In the genomic region with DNA sequence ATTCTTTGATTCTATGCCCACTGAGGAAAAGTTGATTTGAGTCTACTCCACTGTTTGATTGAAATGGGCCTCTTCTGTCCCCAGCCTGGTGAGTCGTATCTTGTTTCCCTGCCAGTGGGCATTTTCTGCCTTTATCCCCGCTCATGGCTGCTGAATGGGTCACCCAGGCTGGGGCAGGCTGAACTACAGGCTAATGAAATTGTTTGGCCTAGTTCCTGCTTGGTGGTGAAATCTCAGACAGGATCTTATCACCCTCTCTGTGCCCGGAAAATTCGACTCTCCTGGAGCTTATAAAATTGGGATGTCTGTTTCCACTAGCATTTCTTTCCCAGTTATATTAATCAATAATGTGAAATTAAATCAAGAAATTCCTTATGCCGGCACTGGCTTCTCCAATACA, we compare ENCODE assay signal across 19 cellular contexts.
A peak's percentile ranks its signal among the peaks of the same experiment; 100 is the strongest.
DNase-seq lines count a peak whose midpoint lies in the region; ATAC-seq, FAIRE-seq and TF ChIP-seq lines count a peak whose summit lies in the region.
"Had no signal": no experiment of that assay in that cellular context is flagged by ENCODE, and none has a peak within 500 bp of the region (broad histone marks: within the 10 kb centered on the region; RNA-seq: fewer than 3 reads in every experiment).

No MANE protein-coding gene starts in this region.

- no peak for FAIRE-seq in RCC 7860 (lab: Jason Lieb, UNC)
- FAIRE-seq: keratinocyte, urothelium cell line had no signal

- H3K9me3 ChIP-seq in colonic mucosa = no peaks in the 10 kb centered on the region

- no peaks in the 10 kb centered on the region for H3K27me3 Mint-ChIP-seq in activated naive CD4-positive, alpha-beta T cell treated with anti-CD3 and anti-CD28 coated beads, Interleukin-2, amount 10 ng/mL, durations not matched to agents 7 days and 5 days
- H3K27me3 Mint-ChIP-seq in activated naive CD4-positive, alpha-beta T cell treated with anti-CD3 and anti-CD28 coated beads for 36 hours (ENCODE audit: low read depth) = no peaks in the 10 kb centered on the region
- peaks cover 0 to 2% (median 1%) of the 10 kb centered on the region in 3 donors for H3K27me3 Mint-ChIP-seq in CD14-positive monocyte (ENCODE audit: low read depth in 3 of 3)

- ATAC-seq in stimulated activated effector memory CD8-positive, alpha-beta T cell treated with anti-CD3 and anti-CD28 coated beads, Interleukin-12 subunit alpha, Interleukin-12 subunit beta, amount 100 ng/mL, for 72 hours = no peak

- no peaks in the 10 kb centered on the region for H3K27me3 ChIP-seq in colonic mucosa

- peak overlapping the region; percentile 19 for H3K27ac Mint-ChIP-seq in activated naive CD4-positive, alpha-beta T cell treated with anti-CD3 and anti-CD28 coated beads, Interleukin-2, amount 10 ng/mL, durations not matched to agents 7 days and 5 days
- H3K27ac Mint-ChIP-seq in activated naive CD4-positive, alpha-beta T cell treated with anti-CD3 and anti-CD28 coated beads for 36 hours = no peak overlapping the region
- peak overlapping the region; percentile 45 for H3K27ac Mint-ChIP-seq in stimulated activated effector memory CD8-positive, alpha-beta T cell treated with anti-CD3 and anti-CD28 coated beads, Interleukin-12 subunit alpha, Interleukin-12 subunit beta, amount 100 ng/mL, for 72 hours
- H3K27ac Mint-ChIP-seq in CD14-positive monocyte = peak overlapping the region in 3 of 7 donors; percentile 51 to 65 (median 56)
- H3K27ac Mint-ChIP-seq: endodermal cell had no signal

- TF ChIP-seq CTCF in fibroblast of mammary gland (conservative IDR thresholded peaks at IDR 0.05; ENCODE audit: control insufficient read depth, insufficient read depth, low read depth, low read length) (no peak), colonic mucosa (IDR thresholded peaks at IDR 0.05) (no peak), CD14-positive monocyte (IDR thresholded peaks at IDR 0.05) (no peak)

- DNase-seq in activated naive CD4-positive, alpha-beta T cell treated with anti-CD3 and anti-CD28 coated beads, Interleukin-2, amount 10 ng/mL, durations not matched to agents 7 days and 5 days = no peak
- no peak for DNase-seq in activated naive CD4-positive, alpha-beta T cell treated with anti-CD3 and anti-CD28 coated beads for 36 hours
- peak; percentile 5 for DNase-seq in RCC 7860 (ENCODE audit: low spot score)
- peak; percentile 61 for DNase-seq in fibroblast of mammary gland (ENCODE audit: low read depth)
- DNase-seq in stimulated activated effector memory CD8-positive, alpha-beta T cell treated with anti-CD3 and anti-CD28 coated beads, Interleukin-12 subunit alpha, Interleukin-12 subunit beta, amount 100 ng/mL, for 72 hours (ENCODE audit: low spot score in 2 of 2) = no peak
- DNase-seq in colonic mucosa = no peak
- no peak for DNase-seq in NCI-H2029 treated with DMSO at 0.1 percent for 48 hours (lab: John Stamatoyannopoulos, UW)
- DNase-seq in CD14-positive monocyte (ENCODE audit: low spot score) = no peak
- DNase-seq: activated effector memory CD4-positive, alpha-beta T cell treated with anti-CD3 and anti-CD28 coated beads, Interleukin-2, amount 50 U/mL, for 16 hours; endodermal cell; glutamatergic neuron; NCI-H1436; NCI-H510A treated with DMSO at 0.1 percent for 48 hours; PC-9; retina had no signal

- no peak overlapping the region for H3K4me3 Mint-ChIP-seq in activated naive CD4-positive, alpha-beta T cell treated with anti-CD3 and anti-CD28 coated beads, Interleukin-2, amount 10 ng/mL, durations not matched to agents 7 days and 5 days
- H3K4me3 Mint-ChIP-seq in activated naive CD4-positive, alpha-beta T cell treated with anti-CD3 and anti-CD28 coated beads for 36 hours = no peak overlapping the region
- H3K4me3 Mint-ChIP-seq in stimulated activated effector memory CD8-positive, alpha-beta T cell treated with anti-CD3 and anti-CD28 coated beads, Interleukin-12 subunit alpha, Interleukin-12 subunit beta, amount 100 ng/mL, for 72 hours = no peak overlapping the region
- no peak overlapping the region for H3K4me3 Mint-ChIP-seq in CD14-positive monocyte
- H3K4me3 Mint-ChIP-seq: endodermal cell had no signal

- H3K36me3 Mint-ChIP-seq in activated naive CD4-positive, alpha-beta T cell treated with anti-CD3 and anti-CD28 coated beads, Interleukin-2, amount 10 ng/mL, durations not matched to agents 7 days and 5 days = peaks cover 27% of the 10 kb centered on the region
- no peaks in the 10 kb centered on the region for H3K36me3 Mint-ChIP-seq in activated naive CD4-positive, alpha-beta T cell treated with anti-CD3 and anti-CD28 coated beads for 36 hours (ENCODE audit: low read depth)
- H3K36me3 Mint-ChIP-seq in stimulated activated effector memory CD8-positive, alpha-beta T cell treated with anti-CD3 and anti-CD28 coated beads, Interleukin-12 subunit alpha, Interleukin-12 subunit beta, amount 100 ng/mL, for 72 hours = peaks cover 7% of the 10 kb centered on the region
- peaks cover 11 to 15% of the 10 kb centered on the region in 2 donors for H3K36me3 Mint-ChIP-seq in CD14-positive monocyte

- CTCF ChIA-PET in activated naive CD4-positive, alpha-beta T cell treated with anti-CD3 and anti-CD28 coated beads, Interleukin-2, amount 10 ng/mL, durations not matched to agents 7 days and 5 days (lab: Charles Lee) = no interaction called here
- CTCF ChIA-PET in activated naive CD4-positive, alpha-beta T cell treated with anti-CD3 and anti-CD28 coated beads for 36 hours (lab: Charles Lee) = no interaction called here

- H3K4me1 ChIP-seq in colonic mucosa = no peaks in the 10 kb centered on the region

- no peaks in the 10 kb centered on the region for H3K9me3 Mint-ChIP-seq in activated naive CD4-positive, alpha-beta T cell treated with anti-CD3 and anti-CD28 coated beads, Interleukin-2, amount 10 ng/mL, durations not matched to agents 7 days and 5 days
- H3K9me3 Mint-ChIP-seq in activated naive CD4-positive, alpha-beta T cell treated with anti-CD3 and anti-CD28 coated beads for 36 hours = no peaks in the 10 kb centered on the region
- H3K9me3 Mint-ChIP-seq in stimulated activated effector memory CD8-positive, alpha-beta T cell treated with anti-CD3 and anti-CD28 coated beads, Interleukin-12 subunit alpha, Interleukin-12 subunit beta, amount 100 ng/mL, for 72 hours = no peaks in the 10 kb centered on the region
- H3K9me3 Mint-ChIP-seq in CD14-positive monocyte = peaks cover 0 to 5% (median 0%) of the 10 kb centered on the region in 7 donors
- H3K9me3 Mint-ChIP-seq: endodermal cell had no signal

- no peaks in the 10 kb centered on the region for H3K36me3 ChIP-seq in colonic mucosa

- intact Hi-C loops in activated naive CD4-positive, alpha-beta T cell treated with anti-CD3 and anti-CD28 coated beads for 36 hours (cut with micrococcal nuclease) = no loop called here
- intact Hi-C loops in colonic mucosa (cut with DNase I) = no loop called here
- intact Hi-C loops in CD14-positive monocyte (cut with micrococcal nuclease) = no loop called here

- H3K4me3 ChIP-seq in fibroblast of mammary gland (ENCODE audit: control insufficient read depth, low read depth, low read length) = no peak overlapping the region
- no peak overlapping the region for H3K4me3 ChIP-seq in colonic mucosa
- H3K4me3 ChIP-seq: PC-9 had no signal

- no peak overlapping the region for H3K9ac ChIP-seq in colonic mucosa (ENCODE audit: low read depth in 2 of 2, low read length in 2 of 2)

- no peak overlapping the region for H3K27ac ChIP-seq in colonic mucosa
- H3K27ac ChIP-seq: 22Rv1, PC-9, VCaP had no signal

- H3K4me1 Mint-ChIP-seq in activated naive CD4-positive, alpha-beta T cell treated with anti-CD3 and anti-CD28 coated beads, Interleukin-2, amount 10 ng/mL, durations not matched to agents 7 days and 5 days = peaks cover 73% of the 10 kb centered on the region
- peaks cover 46% of the 10 kb centered on the region for H3K4me1 Mint-ChIP-seq in activated naive CD4-positive, alpha-beta T cell treated with anti-CD3 and anti-CD28 coated beads for 36 hours (ENCODE audit: low read depth)
- peaks cover 91% of the 10 kb centered on the region for H3K4me1 Mint-ChIP-seq in stimulated activated effector memory CD8-positive, alpha-beta T cell treated with anti-CD3 and anti-CD28 coated beads, Interleukin-12 subunit alpha, Interleukin-12 subunit beta, amount 100 ng/mL, for 72 hours
- peaks cover 81% of the 10 kb centered on the region for H3K4me1 Mint-ChIP-seq in CD14-positive monocyte

Comparison
In these comparisons a context has a peak if more than half of its experiments do, and no peak if none do; other contexts are left out.
1. DNase-seq: peak in RCC 7860 (single experiment) and fibroblast of mammary gland (single experiment); none in activated naive CD4-positive, alpha-beta T cell treated with anti-CD3 and anti-CD28 coated beads, Interleukin-2, amount 10 ng/mL, durations not matched to agents 7 days and 5 days (single experiment), activated naive CD4-positive, alpha-beta T cell treated with anti-CD3 and anti-CD28 coated beads for 36 hours (single experiment), stimulated activated effector memory CD8-positive, alpha-beta T cell treated with anti-CD3 and anti-CD28 coated beads, Interleukin-12 subunit alpha, Interleukin-12 subunit beta, amount 100 ng/mL, for 72 hours (0 of 2), colonic mucosa (single experiment), NCI-H2029 treated with DMSO at 0.1 percent for 48 hours (single experiment) and CD14-positive monocyte (single experiment).